ENCODE assay signal across 19 cellular contexts in genomic region chr1:113616201-113616600, GRCh38.
DNase-seq lines count a peak whose midpoint lies in the region; ATAC-seq and TF ChIP-seq lines count a peak whose summit lies in the region.
"Had no signal": no experiment of that assay in that cellular context is flagged by ENCODE, and none has a peak within 500 bp of the region (broad histone marks: within the 10 kb centered on the region; RNA-seq: fewer than 3 reads in every experiment).

No MANE protein-coding gene starts in this region.

- no peak overlapping the region for H3K18ac ChIP-seq in IMR-90 (ENCODE audit: low read depth, low read length)

- H3K56ac ChIP-seq in IMR-90 (ENCODE audit: extremely low read depth, insufficient read depth, low read length), result no peak overlapping the region

- no TSS peak for BruUV-seq in A673 (replicated peaks; lab: Mats Ljungman, UMichigan)
- no TSS peak for BruUV-seq in IMR-90 (replicated peaks; lab: Mats Ljungman, UMichigan)

- in situ Hi-C loops in IMR-90 (cut with MboI; ENCODE audit: low sequenced_read_pairs), result no loop called here

- dilution Hi-C loops in IMR-90 (cut with HindIII; ENCODE audit: low sequenced_read_pairs, unreplicated experiment), result no loop called here

- no peak overlapping the region for H2AK9ac ChIP-seq in IMR-90 (replicated peaks; ENCODE audit: low read depth, low read length, poor library complexity)

- TF ChIP-seq CTCF in A673 (conservative IDR thresholded peaks at IDR 0.05; ENCODE audit: low read depth, low read length), result no peak
- no peak for TF ChIP-seq CTCF in IMR-90 (conservative IDR thresholded peaks at IDR 0.05; ENCODE audit: low read depth, low read length)
- TF ChIP-seq CTCF in prostate gland (IDR thresholded peaks at IDR 0.05), result no peak

- H3K27me3 ChIP-seq in A673 (replicated peaks; ENCODE audit: insufficient read depth, low read depth, low read length, poor library complexity), result no peaks in the 10 kb centered on the region
- no peaks in the 10 kb centered on the region for H3K27me3 ChIP-seq in IMR-90 (ENCODE audit: control insufficient read depth, insufficient read depth, low read length)
- H3K27me3 ChIP-seq in prostate gland (replicated peaks; ENCODE audit: insufficient read depth), result no peaks in the 10 kb centered on the region
- H3K27me3 ChIP-seq: gastroesophageal sphincter, neutrophil, tibial nerve had no signal

- no peak overlapping the region for H3K4me2 ChIP-seq in IMR-90 (ENCODE audit: low read depth, low read length)

- WGBS in IMR-90 (ENCODE audit: extremely low coverage in 2 of 2, insufficient read length in 1 of 2), 2 experiments, result 67% methylated on average over 1 of the region's 3 CpGs; no CpG with 5 or more reads in 1 of the 2 experiments
- 28% methylated on average over 3 of the region's 3 CpGs for WGBS in prostate gland

- intact Hi-C loops in A673 (cut with micrococcal nuclease; ENCODE audit: unreplicated experiment), result no loop called here
- intact Hi-C loops in IMR-90 (cut with micrococcal nuclease), result no loop called here
- intact Hi-C loops in prostate gland (cut with DNase I), result no loop called here

- no peak overlapping the region for H3K9ac ChIP-seq in IMR-90 (ENCODE audit: low read depth, low read length)

- H3K4me1 ChIP-seq in A673 (ENCODE audit: insufficient read depth, low read length, poor library complexity, severe bottlenecking) (peaks cover 5% of the 10 kb centered on the region), IMR-90 (ENCODE audit: control insufficient read depth, insufficient read depth, low read length) (no peaks in the 10 kb centered on the region), prostate gland (replicated peaks) (no peaks in the 10 kb centered on the region)
- H3K4me1 ChIP-seq: tibial nerve had no signal

- H2AK5ac ChIP-seq in IMR-90 (ENCODE audit: low read depth, low read length), result no peak overlapping the region

- no peak overlapping the region for H4K5ac ChIP-seq in IMR-90 (ENCODE audit: low read depth, low read length)

- no peak overlapping the region for H3K4ac ChIP-seq in IMR-90 (ENCODE audit: low read depth, low read length)

- H2AFZ ChIP-seq in IMR-90 (replicated peaks; ENCODE audit: low read length, poor library complexity), result no peak overlapping the region

- no peak overlapping the region for H3K4me3 ChIP-seq in A673 (ENCODE audit: low read depth, low read length, poor library complexity, severe bottlenecking)
- no peak overlapping the region for H3K4me3 ChIP-seq in IMR-90 (ENCODE audit: insufficient read depth, low read depth, low read length)
- H3K4me3 ChIP-seq in prostate gland, result no peak overlapping the region
- H3K4me3 ChIP-seq: coronary artery, gastroesophageal sphincter, tibial nerve had no signal

- no peak overlapping the region for H2BK5ac ChIP-seq in IMR-90 (ENCODE audit: low read depth, low read length, poor library complexity, severe bottlenecking)

- H3K14ac ChIP-seq in IMR-90 (replicated peaks; ENCODE audit: low read depth, low read length), result no peak overlapping the region

- ATAC-seq in IMR-90 (ENCODE audit: low read depth) (no peak), GM21723 (IDR thresholded peaks at IDR 0.05; ENCODE audit: unreplicated experiment) (no peak), GM21786 (IDR thresholded peaks at IDR 0.05; ENCODE audit: unreplicated experiment) (no peak)
- ATAC-seq: gastroesophageal sphincter, left lobe of liver, right cardiac atrium had no signal

- POLR2A ChIA-PET in A673 (lab: Charles Lee; ENCODE audit: low non-redundant PET) (no interaction called here), IMR-90 (lab: Charles Lee; ENCODE audit: unreplicated experiment) (no interaction called here)

- H4K20me1 ChIP-seq in IMR-90 (ENCODE audit: insufficient read depth, low read length), result no peaks in the 10 kb centered on the region

- no peak overlapping the region for H2BK15ac ChIP-seq in IMR-90 (ENCODE audit: low read depth, low read length)

- H2BK120ac ChIP-seq in IMR-90 (ENCODE audit: low read depth, low read length), result no peak overlapping the region

- no peak overlapping the region for H2BK20ac ChIP-seq in IMR-90 (ENCODE audit: low read depth, low read length)

- H3K23ac ChIP-seq in IMR-90 (ENCODE audit: low read depth, low read length), result no peak overlapping the region

- DNase-seq in A673 (ENCODE audit: low spot score) (peak; percentile 54), IMR-90 (peak; percentile 30), anterior cingulate cortex (lab: John Stamatoyannopoulos, UW) (peak in 33 of 58 donors; percentile 1 to 84 (median 17)), globus pallidus (ENCODE audit: low spot score) (peak; percentile 9), hepatic stellate cell (ENCODE audit: low spot score) (no peak), prostate gland (ENCODE audit: low spot score) (no peak)
- DNase-seq: activated CD4-positive, alpha-beta T cell treated with anti-CD3 and anti-CD28 coated beads for 4 hours; DMS79; right cardiac atrium; RPMI8226; stimulated activated naive CD4-positive, alpha-beta T cell had no signal

- H4K8ac ChIP-seq in IMR-90 (ENCODE audit: low read depth in 2 of 2, low read length in 2 of 2), result 0 out of 4 replicates have a peak overlapping the region, but pooled peaks of 1 of the 2 experiments have one; percentile 24

- no peaks in the 10 kb centered on the region for H3K36me3 ChIP-seq in A673 (ENCODE audit: insufficient read depth, low read length, poor library complexity, severe bottlenecking)
- H3K36me3 ChIP-seq in IMR-90 (ENCODE audit: control insufficient read depth, insufficient read depth, low read length), result no peaks in the 10 kb centered on the region
- H3K36me3 ChIP-seq in prostate gland, result no peaks in the 10 kb centered on the region
- H3K36me3 ChIP-seq: neutrophil had no signal

- no peaks in the 10 kb centered on the region for H3K9me1 ChIP-seq in IMR-90 (ENCODE audit: insufficient read depth, low read length)

- CTCF ChIA-PET in A673 (lab: Charles Lee) (no interaction called here), IMR-90 (lab: Yijun Ruan, JAX) (no interaction called here)

- H3K79me1 ChIP-seq in IMR-90 (ENCODE audit: low read depth in 1 of 2, low read length in 2 of 2), result no peaks in the 10 kb centered on the region; a peak in 1 of 4 replicates

- no peak for TF ChIP-seq RAD21 in IMR-90 (IDR thresholded peaks at IDR 0.05; ENCODE audit: low read length)

- TF ChIP-seq POLR2A in IMR-90 (IDR thresholded peaks at IDR 0.05; ENCODE audit: low read depth, low read length) (no peak), prostate gland (IDR thresholded peaks at IDR 0.05) (no peak)

- no peak overlapping the region for H4K91ac ChIP-seq in IMR-90 (ENCODE audit: insufficient read depth, low read depth, low read length)

- no peaks in the 10 kb centered on the region for H3K9me3 ChIP-seq in A673 (ENCODE audit: low read depth, low read length, poor library complexity, severe bottlenecking)
- no peaks in the 10 kb centered on the region for H3K9me3 ChIP-seq in IMR-90 (ENCODE audit: control insufficient read depth, insufficient read depth, low read length)
- no peaks in the 10 kb centered on the region for H3K9me3 ChIP-seq in prostate gland
- H3K9me3 ChIP-seq: gastroesophageal sphincter, neutrophil, tibial nerve had no signal

- H3K27ac ChIP-seq in A673 (ENCODE audit: low read depth, low read length, poor library complexity, severe bottlenecking) (no peak overlapping the region), IMR-90 (ENCODE audit: insufficient read depth, low read length) (no peak overlapping the region), prostate gland (no peak overlapping the region)
- H3K27ac ChIP-seq: coronary artery, gastroesophageal sphincter, HL-60, neutrophil, tibial nerve had no signal

TF ChIP-seq in IMR-90, 13 proteins besides CTCF, POLR2A, EP300 and RAD21:
- no peak for TF ChIP-seq SMC3 (IDR thresholded peaks at IDR 0.05; ENCODE audit: low read depth, low read length)
- TF ChIP-seq RCOR1 (IDR thresholded peaks at IDR 0.05; ENCODE audit: insufficient replicate concordance, low read length), result no peak
- no peak for TF ChIP-seq MAFK (IDR thresholded peaks at IDR 0.05; ENCODE audit: low read depth, low read length)
- TF ChIP-seq BHLHE40 (IDR thresholded peaks at IDR 0.05; ENCODE audit: low read depth, low read length), result no peak
- no peak for TF ChIP-seq MXI1 (IDR thresholded peaks at IDR 0.05; ENCODE audit: borderline replicate concordance, low read depth, low read length)
- no peak for TF ChIP-seq FOS (IDR thresholded peaks at IDR 0.05; ENCODE audit: low read depth, low read length)
- no peak for TF ChIP-seq CEBPB (IDR thresholded peaks at IDR 0.05; ENCODE audit: low read depth, low read length)
- no peak for TF ChIP-seq MAZ (IDR thresholded peaks at IDR 0.05; ENCODE audit: borderline replicate concordance, low read depth, low read length)
- no peak for TF ChIP-seq RFX5 (IDR thresholded peaks at IDR 0.05; ENCODE audit: low read depth, low read length)
- TF ChIP-seq ELK1 (IDR thresholded peaks at IDR 0.05; ENCODE audit: borderline replicate concordance, low read depth, low read length), result no peak
- TF ChIP-seq CHD1 (IDR thresholded peaks at IDR 0.05; ENCODE audit: low read depth, low read length), result no peak

Comparison
In these comparisons a context has a peak if more than half of its experiments do, and no peak if none do; other contexts are left out.
1. DNase-seq: peak in A673 (single experiment), IMR-90 (single experiment), anterior cingulate cortex (33 of 58) and globus pallidus (single experiment); none in hepatic stellate cell (single experiment) and prostate gland (single experiment).